15 cellular contexts compared by ENCODE assay signal in the genomic region with DNA sequence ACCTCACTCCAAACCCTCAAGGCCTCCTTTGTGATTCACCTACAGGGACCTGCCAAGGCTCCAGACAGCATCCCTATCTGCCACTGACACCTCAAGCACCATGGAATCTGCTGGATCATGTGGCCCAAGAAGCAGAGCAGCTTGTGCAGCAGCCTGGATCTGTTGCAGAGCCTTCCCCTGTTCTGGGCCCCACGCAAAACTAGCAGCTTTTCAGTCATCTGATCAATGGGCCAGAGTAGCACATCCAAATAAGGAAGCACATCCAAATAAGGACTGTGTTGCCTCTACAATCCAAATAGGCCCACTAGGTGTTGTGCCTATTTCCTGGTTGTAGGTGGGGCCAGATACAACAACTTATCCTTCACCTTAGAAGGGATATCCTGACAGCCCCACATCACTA.
DNase-seq lines count a peak whose midpoint lies in the region; ATAC-seq and TF ChIP-seq lines count a peak whose summit lies in the region.
"Had no signal": no experiment of that assay in that cellular context is flagged by ENCODE, and none has a peak within 500 bp of the region (broad histone marks: within the 10 kb centered on the region; RNA-seq: fewer than 3 reads in every experiment).

No MANE protein-coding gene starts in this region.

- DNase-seq in ELF-1 (ENCODE audit: low read depth, low spot score): peak; percentile 29
- DNase-seq in H9: no peak
- DNase-seq in ecto neural progenitor cell (ENCODE audit: low spot score): peak; percentile 34
- DNase-seq in neuronal stem cell (ENCODE audit: low spot score): no peak
- no peak for DNase-seq in NCI-H345 (lab: John Stamatoyannopoulos, UW)
- no peak for DNase-seq in hippocampal formation (lab: John Stamatoyannopoulos, UW)
- no peak for DNase-seq in naive thymus-derived CD4-positive, alpha-beta T cell
- DNase-seq: BE2C; CD4-positive, alpha-beta memory T cell; DND-41; GF-D8 had no signal

- H3K79me1 ChIP-seq in H9 (ENCODE audit: insufficient read depth, low read depth, low read length, poor library complexity, severe bottlenecking): no peaks in the 10 kb centered on the region
- H3K79me1 ChIP-seq in neuronal stem cell (ENCODE audit: low read depth, low read length): no peaks in the 10 kb centered on the region

- H2BK15ac ChIP-seq in H9 (ENCODE audit: low read depth, low read length) (no peak overlapping the region), neuronal stem cell (ENCODE audit: low read length) (no peak overlapping the region)

- H3T11ph ChIP-seq in H9 (ENCODE audit: low read length): peak overlapping the region; percentile 29

- H3K23me2 ChIP-seq in H9 (ENCODE audit: insufficient read length, low read depth, low read length, poor library complexity, severe bottlenecking): no peaks in the 10 kb centered on the region

- no peak overlapping the region for H3K4me3 Mint-ChIP-seq in H9
- H3K4me3 Mint-ChIP-seq in naive thymus-derived CD4-positive, alpha-beta T cell: no peak overlapping the region
- H3K4me3 Mint-ChIP-seq: CD4-positive, alpha-beta memory T cell; IgD-negative memory B cell had no signal

- CTCF ChIA-PET in naive thymus-derived CD4-positive, alpha-beta T cell (lab: Charles Lee): no interaction called here

- no peaks in the 10 kb centered on the region for H3K27me3 ChIP-seq in H9 (ENCODE audit: insufficient read depth, low read length)
- no peaks in the 10 kb centered on the region for H3K27me3 ChIP-seq in neuronal stem cell (ENCODE audit: control insufficient read depth in 3 of 3, insufficient read depth in 3 of 3, low read depth in 1 of 3, low read length in 3 of 3)
- H3K27me3 ChIP-seq in naive thymus-derived CD4-positive, alpha-beta T cell (ENCODE audit: control insufficient read depth in 2 of 2, insufficient read depth in 2 of 2, low read length in 2 of 2): no peaks in the 10 kb centered on the region
- H3K27me3 ChIP-seq: BE2C had no signal

- H3K9me3 ChIP-seq in H9 (ENCODE audit: control insufficient read depth, low read depth, low read length) (no peaks in the 10 kb centered on the region), neuronal stem cell (replicated peaks in 1 of 2; ENCODE audit: control insufficient read depth in 2 of 2, insufficient read depth in 1 of 2, low read depth in 1 of 2, low read length in 2 of 2) (no peaks in the 10 kb centered on the region)
- no peaks in the 10 kb centered on the region for H3K9me3 ChIP-seq in naive thymus-derived CD4-positive, alpha-beta T cell (ENCODE audit: control insufficient read depth in 2 of 3, low read length in 3 of 3)
- H3K9me3 ChIP-seq: A549 had no signal

- no peak overlapping the region for H2BK5ac ChIP-seq in H9 (ENCODE audit: insufficient read length, low read length)
- H2BK5ac ChIP-seq in neuronal stem cell (ENCODE audit: low read length): no peak overlapping the region

- H2BK20ac ChIP-seq in H9 (ENCODE audit: low read depth, low read length, poor library complexity, severe bottlenecking): no peak overlapping the region

- H3K14ac ChIP-seq in H9 (ENCODE audit: insufficient read depth, low read length) (0 out of 2 replicates have a peak overlapping the region, but pooled peaks have one; percentile 8), neuronal stem cell (ENCODE audit: low read length) (peak overlapping the region; percentile 22)

- no peak overlapping the region for H3K27ac ChIP-seq in H9 (ENCODE audit: insufficient read length, low read depth, low read length)
- no peak overlapping the region for H3K27ac ChIP-seq in neuronal stem cell (replicated peaks; ENCODE audit: low read length)
- no peak overlapping the region for H3K27ac ChIP-seq in naive thymus-derived CD4-positive, alpha-beta T cell (ENCODE audit: low read depth, low read length)
- H3K27ac ChIP-seq: A549, C4-2B had no signal

- H3K4me3 ChIP-seq in neuronal stem cell (ENCODE audit: low read length in 2 of 2): no peak overlapping the region
- no peak overlapping the region for H3K4me3 ChIP-seq in naive thymus-derived CD4-positive, alpha-beta T cell (ENCODE audit: low read length)
- H3K4me3 ChIP-seq: A549 had no signal

- H3K4me1 Mint-ChIP-seq in H9: peaks cover 6 to 7% of the 10 kb centered on the region in 2 experiments; a peak in 3 of 4 replicates
- H3K4me1 Mint-ChIP-seq in naive thymus-derived CD4-positive, alpha-beta T cell: no peaks in the 10 kb centered on the region
- H3K4me1 Mint-ChIP-seq: IgD-negative memory B cell had no signal

- no peak overlapping the region for H3K56ac ChIP-seq in H9 (ENCODE audit: insufficient read length, low read depth, low read length)

- intact Hi-C loops in naive thymus-derived CD4-positive, alpha-beta T cell (cut with micrococcal nuclease): no loop called here

- H3K4me1 ChIP-seq in H9 (ENCODE audit: insufficient read depth, low read length) (no peaks in the 10 kb centered on the region), neuronal stem cell (ENCODE audit: control insufficient read depth in 2 of 2, insufficient read depth in 1 of 2, low read depth in 1 of 2, low read length in 2 of 2) (peaks cover 0 to 3% of the 10 kb centered on the region in 2 donors)
- H3K4me1 ChIP-seq in naive thymus-derived CD4-positive, alpha-beta T cell (ENCODE audit: control insufficient read depth in 2 of 2, insufficient read depth in 2 of 2, low read length in 2 of 2): no peaks in the 10 kb centered on the region
- H3K4me1 ChIP-seq: A549 had no signal

- H3K36me3 ChIP-seq in neuronal stem cell (replicated peaks in 1 of 2; ENCODE audit: control insufficient read depth in 2 of 2, insufficient read depth in 2 of 2, low read length in 2 of 2): no peaks in the 10 kb centered on the region
- no peaks in the 10 kb centered on the region for H3K36me3 ChIP-seq in naive thymus-derived CD4-positive, alpha-beta T cell (ENCODE audit: control insufficient read depth in 2 of 3, insufficient read depth in 3 of 3, low read length in 3 of 3)
- H3K36me3 ChIP-seq: BE2C had no signal

- no peaks in the 10 kb centered on the region for H3K36me3 Mint-ChIP-seq in H9 (ENCODE audit: insufficient read depth in 1 of 3, low read depth in 3 of 3)
- no peaks in the 10 kb centered on the region for H3K36me3 Mint-ChIP-seq in naive thymus-derived CD4-positive, alpha-beta T cell
- H3K36me3 Mint-ChIP-seq: CD4-positive, alpha-beta memory T cell had no signal

- WGBS in H9 (ENCODE audit: extremely low coverage, insufficient read length, low lambda C conversion rate): no CpG with 5 or more reads among the region's 1 CpG
- WGBS in neuronal stem cell (ENCODE audit: extremely low coverage in 2 of 2, insufficient read length in 2 of 2, insufficient replicate concordance in 1 of 2), 2 donors: no CpG with 5 or more reads among the region's 1 CpG

- H2BK120ac ChIP-seq in H9 (ENCODE audit: low read depth, low read length, poor library complexity, severe bottlenecking) (no peak overlapping the region), neuronal stem cell (ENCODE audit: low read depth, low read length) (no peak overlapping the region)

- H4K91ac ChIP-seq in H9 (ENCODE audit: insufficient read length, low read depth, low read length) (no peak overlapping the region), neuronal stem cell (ENCODE audit: low read depth, low read length, poor library complexity) (no peak overlapping the region)

- POLR2A ChIA-PET in naive thymus-derived CD4-positive, alpha-beta T cell (lab: Charles Lee): no interaction called here

- H3K18ac ChIP-seq in H9 (ENCODE audit: insufficient read length, low read depth, low read length): no peak overlapping the region
- H3K18ac ChIP-seq in neuronal stem cell (ENCODE audit: low read length): peak overlapping the region; percentile 74

- H3K79me2 ChIP-seq in H9 (ENCODE audit: insufficient read depth, low read length): no peaks in the 10 kb centered on the region

- no peak for TF ChIP-seq CTCF in H9 (conservative IDR thresholded peaks at IDR 0.05)

- H3K27me3 Mint-ChIP-seq in H9 (ENCODE audit: low read depth): peaks cover 7% of the 10 kb centered on the region; the same call in 1 of the 2 replicates
- peaks cover 6 to 22% (median 12%) of the 10 kb centered on the region in 5 donors for H3K27me3 Mint-ChIP-seq in naive thymus-derived CD4-positive, alpha-beta T cell

- no peak overlapping the region for H3K4ac ChIP-seq in H9 (ENCODE audit: low read depth, low read length)
- H3K4ac ChIP-seq in neuronal stem cell (ENCODE audit: low read length): no peak overlapping the region

- H4K5ac ChIP-seq in H9 (ENCODE audit: insufficient read length, low read depth, low read length): no peak overlapping the region

- no peak for ATAC-seq in naive thymus-derived CD4-positive, alpha-beta T cell
- ATAC-seq: A549, HCT116 had no signal

- H3K23ac ChIP-seq in H9 (ENCODE audit: insufficient read length, low read depth, low read length): no peak overlapping the region
- H3K23ac ChIP-seq in neuronal stem cell (ENCODE audit: low read depth, low read length, poor library complexity): no peak overlapping the region

- H4K8ac ChIP-seq in H9 (replicated peaks; ENCODE audit: insufficient read length, low read depth, low read length) (no peak overlapping the region), neuronal stem cell (ENCODE audit: low read depth, low read length) (no peak overlapping the region)

- H3K4me2 ChIP-seq in H9 (ENCODE audit: insufficient read depth, insufficient read length, low read length) (no peak overlapping the region), neuronal stem cell (ENCODE audit: insufficient read depth, low read length, poor library complexity, severe bottlenecking) (no peak overlapping the region)
- H3K4me2 ChIP-seq: A549 had no signal

- H4K20me1 ChIP-seq in H9 (ENCODE audit: control insufficient read depth, insufficient read depth, insufficient read length): no peaks in the 10 kb centered on the region

- H2AK5ac ChIP-seq in H9 (ENCODE audit: insufficient read length, low read length) (no peak overlapping the region), neuronal stem cell (ENCODE audit: low read depth, low read length) (no peak overlapping the region)

- no peaks in the 10 kb centered on the region for H3K9me3 Mint-ChIP-seq in H9
- peaks cover 0 to 2% (median 0%) of the 10 kb centered on the region in 11 donors for H3K9me3 Mint-ChIP-seq in naive thymus-derived CD4-positive, alpha-beta T cell
- H3K9me3 Mint-ChIP-seq: CD4-positive, alpha-beta memory T cell had no signal

- H2BK12ac ChIP-seq in H9 (ENCODE audit: insufficient read length, low read depth, low read length) (no peak overlapping the region), neuronal stem cell (ENCODE audit: low read length) (no peak overlapping the region)

- no peak overlapping the region for H3K27ac Mint-ChIP-seq in H9
- H3K27ac Mint-ChIP-seq in naive thymus-derived CD4-positive, alpha-beta T cell: no peak overlapping the region
- H3K27ac Mint-ChIP-seq: CD4-positive, alpha-beta memory T cell had no signal

- no peak overlapping the region for H3K9ac ChIP-seq in H9 (ENCODE audit: extremely low read depth, insufficient read length, low read length)
- H3K9ac ChIP-seq in neuronal stem cell (ENCODE audit: low read depth, low read length, poor library complexity): no peak overlapping the region

- no peak overlapping the region for H2AFZ ChIP-seq in H9 (ENCODE audit: low read length)
- no peak overlapping the region for H2AFZ ChIP-seq in neuronal stem cell (ENCODE audit: low read length)

Comparison
In these comparisons a context has a peak if more than half of its experiments do, and no peak if none do; other contexts are left out.
1. DNase-seq: peak in ELF-1 (single experiment) and ecto neural progenitor cell (single experiment); none in H9 (single experiment), neuronal stem cell (single experiment), NCI-H345 (single experiment), hippocampal formation (0 of 2) and naive thymus-derived CD4-positive, alpha-beta T cell (0 of 9).